Comparison of ENCODE assay signal across 27 cellular contexts in genomic region chr17:69466451-69466850, GRCh38. TPM values are rescaled to one million over a fixed set of nuclear protein-coding genes. Genes with fewer than 3 reads are reported as not detected.
DNase-seq lines count a peak whose midpoint lies in the region; ATAC-seq and TF ChIP-seq lines count a peak whose summit lies in the region.
"Had no signal": no experiment of that assay in that cellular context is flagged by ENCODE, and none has a peak within 500 bp of the region (broad histone marks: within the 10 kb centered on the region; RNA-seq: fewer than 3 reads in every experiment).

No MANE protein-coding gene starts in this region.

- no peak for ATAC-seq in GM21367 (IDR thresholded peaks at IDR 0.05; ENCODE audit: unreplicated experiment)
- ATAC-seq: activated CD4-positive, alpha-beta T cell treated with anti-CD3 and anti-CD28 coated beads for 36 hours; activated CD8-positive, alpha-beta T cell treated with anti-CD3 and anti-CD28 coated beads, Interleukin-2, amount 10 ng/mL, durations not matched to agents 7 days and 5 days; activated naive CD8-positive, alpha-beta T cell treated with anti-CD3 and anti-CD28 coated beads, Interleukin-2, amount 50 U/mL, for 24 hours; stimulated activated memory B cell treated with anti-CD40 and anti-IgM and Interleukin-4, amounts not matched to agents 10 μg/mL and 1 μg/mL and 100 μg/mL, for 72 hours; T-helper 17 cell; upper lobe of right lung had no signal

- DNase-seq in type B pancreatic cell (ENCODE audit: extremely low spot score, unreplicated experiment), result no peak
- no peak for DNase-seq in AML-193 (lab: John Stamatoyannopoulos, UW)
- no peak for DNase-seq in AG08396 (ENCODE audit: low spot score)
- DNase-seq: activated CD4-positive, alpha-beta T cell treated with anti-CD3 and anti-CD28 coated beads for 36 hours; activated CD8-positive, alpha-beta T cell treated with anti-CD3 and anti-CD28 coated beads, Interleukin-2, amount 10 ng/mL, durations not matched to agents 7 days and 5 days; activated effector memory CD4-positive, alpha-beta T cell treated with Interleukin-2 at 50 U/mL for 16 hours; activated naive CD8-positive, alpha-beta T cell treated with anti-CD3 and anti-CD28 coated beads, Interleukin-2, amount 50 U/mL, for 24 hours; CD4-positive, CD25-positive, alpha-beta regulatory T cell; dermis blood vessel endothelial cell; KG1; MM.1S; NCI-H2029 treated with DMSO at 0.1 percent for 48 hours; NCI-H345; posterior cingulate gyrus; stimulated activated CD4-positive, alpha-beta T cell treated with anti-CD3 and anti-CD28 coated beads, Interleukin-4, amount 100 ng/mL, for 4 hours; substantia nigra; T-helper 17 cell; upper lobe of right lung had no signal

- no peaks in the 10 kb centered on the region for H3K27me3 Mint-ChIP-seq in type B pancreatic cell
- H3K27me3 Mint-ChIP-seq: activated CD4-positive, alpha-beta T cell treated with anti-CD3 and anti-CD28 coated beads for 36 hours; activated naive CD8-positive, alpha-beta T cell treated with anti-CD3 and anti-CD28 coated beads, Interleukin-2, amount 50 U/mL, for 24 hours; CD4-positive, CD25-positive, alpha-beta regulatory T cell; central memory CD8-positive, alpha-beta T cell; stimulated activated memory B cell treated with anti-CD40 and anti-IgM and Interleukin-4, amounts not matched to agents 10 μg/mL and 1 μg/mL and 100 μg/mL, for 72 hours; T-helper 17 cell had no signal

- H3K36me3 ChIP-seq in HUES6 (ENCODE audit: control insufficient read depth, insufficient read depth, low read length) (no peaks in the 10 kb centered on the region), ectodermal cell (ENCODE audit: control insufficient read depth, insufficient read depth, low read length) (no peaks in the 10 kb centered on the region), iPS-20b (ENCODE audit: insufficient read depth, low read depth, low read length) (no peaks in the 10 kb centered on the region; the same call in 1 of the 2 replicates)
- H3K36me3 ChIP-seq: upper lobe of right lung had no signal

- peak overlapping the region; percentile 8 for H3K27ac Mint-ChIP-seq in type B pancreatic cell
- H3K27ac Mint-ChIP-seq: activated CD4-positive, alpha-beta T cell treated with anti-CD3 and anti-CD28 coated beads for 36 hours; activated CD8-positive, alpha-beta T cell treated with anti-CD3 and anti-CD28 coated beads, Interleukin-2, amount 10 ng/mL, durations not matched to agents 7 days and 5 days; activated naive CD8-positive, alpha-beta T cell treated with anti-CD3 and anti-CD28 coated beads, Interleukin-2, amount 50 U/mL, for 24 hours; CD4-positive, CD25-positive, alpha-beta regulatory T cell; stimulated activated memory B cell treated with anti-CD40 and anti-IgM and Interleukin-4, amounts not matched to agents 10 μg/mL and 1 μg/mL and 100 μg/mL, for 72 hours; T-helper 17 cell had no signal

- H3K27me3 ChIP-seq in HUES6 (ENCODE audit: control insufficient read depth, insufficient read depth, low read length), result no peaks in the 10 kb centered on the region
- H3K27me3 ChIP-seq in ectodermal cell (ENCODE audit: control insufficient read depth, insufficient read depth, low read length, poor library complexity, severe bottlenecking), result no peaks in the 10 kb centered on the region
- H3K27me3 ChIP-seq in iPS-20b (ENCODE audit: insufficient read depth, low read length), result no peaks in the 10 kb centered on the region
- H3K27me3 ChIP-seq: upper lobe of right lung had no signal

- TF ChIP-seq CTCF in type B pancreatic cell (conservative IDR thresholded peaks at IDR 0.05), result no peak

- H3K4me3 Mint-ChIP-seq in type B pancreatic cell, result no peak overlapping the region
- H3K4me3 Mint-ChIP-seq: activated CD4-positive, alpha-beta T cell treated with anti-CD3 and anti-CD28 coated beads for 36 hours; activated CD8-positive, alpha-beta T cell treated with anti-CD3 and anti-CD28 coated beads, Interleukin-2, amount 10 ng/mL, durations not matched to agents 7 days and 5 days; activated naive CD8-positive, alpha-beta T cell treated with anti-CD3 and anti-CD28 coated beads, Interleukin-2, amount 50 U/mL, for 24 hours; CD4-positive, CD25-positive, alpha-beta regulatory T cell; central memory CD8-positive, alpha-beta T cell; stimulated activated memory B cell treated with anti-CD40 and anti-IgM and Interleukin-4, amounts not matched to agents 10 μg/mL and 1 μg/mL and 100 μg/mL, for 72 hours; T-helper 17 cell had no signal

- H3K27ac ChIP-seq in HUES6 (ENCODE audit: low read depth, low read length), result peak overlapping the region; percentile 78
- peak overlapping the region; percentile 39 for H3K27ac ChIP-seq in ectodermal cell (ENCODE audit: insufficient read depth, low read depth, low read length, poor library complexity, severe bottlenecking)
- peak overlapping the region; percentile 10 for H3K27ac ChIP-seq in iPS-20b (ENCODE audit: low read length)
- H3K27ac ChIP-seq: RWPE1, upper lobe of right lung had no signal

- no peak overlapping the region for H3K9ac ChIP-seq in HUES6 (ENCODE audit: low read length)
- H3K9ac ChIP-seq in iPS-20b (ENCODE audit: low read depth, low read length), result 0 out of 2 replicates have a peak overlapping the region, but pooled peaks have one; percentile 9
- H3K9ac ChIP-seq: SK-N-SH had no signal

- H3K4me1 Mint-ChIP-seq in type B pancreatic cell (ENCODE audit: unreplicated experiment), result peaks cover 31% of the 10 kb centered on the region
- H3K4me1 Mint-ChIP-seq: stimulated activated memory B cell treated with anti-CD40 and anti-IgM and Interleukin-4, amounts not matched to agents 10 μg/mL and 1 μg/mL and 100 μg/mL, for 72 hours had no signal

- H3K9me3 ChIP-seq in HUES6 (ENCODE audit: control insufficient read depth, insufficient read depth, low read depth, low read length) (no peaks in the 10 kb centered on the region; the same call in 1 of the 2 replicates), ectodermal cell (ENCODE audit: control insufficient read depth, low read length) (no peaks in the 10 kb centered on the region), iPS-20b (ENCODE audit: insufficient read depth, low read depth, low read length) (no peaks in the 10 kb centered on the region)
- H3K9me3 ChIP-seq: SK-N-SH, upper lobe of right lung had no signal

- no peak overlapping the region for H3K4me3 ChIP-seq in HUES6 (ENCODE audit: low read depth, low read length)
- H3K4me3 ChIP-seq in ectodermal cell (ENCODE audit: insufficient read depth, low read depth, low read length), result no peak overlapping the region
- H3K4me3 ChIP-seq in iPS-20b (ENCODE audit: low read length), result no peak overlapping the region
- H3K4me3 ChIP-seq: lung, upper lobe of right lung had no signal

- peaks cover 16% of the 10 kb centered on the region for H3K36me3 Mint-ChIP-seq in type B pancreatic cell

- H3K4me1 ChIP-seq in HUES6 (ENCODE audit: control insufficient read depth, insufficient read depth, low read length), result peaks cover 32% of the 10 kb centered on the region
- H3K4me1 ChIP-seq in ectodermal cell (ENCODE audit: control insufficient read depth, insufficient read depth, low read length), result peaks cover 19% of the 10 kb centered on the region
- H3K4me1 ChIP-seq in iPS-20b (ENCODE audit: insufficient read depth, low read length), result peaks cover 27% of the 10 kb centered on the region; the same call in 1 of the 2 replicates
- H3K4me1 ChIP-seq: upper lobe of right lung had no signal

- 44 to 66% methylated on average over 5 to 6 of the region's 6 CpGs for WGBS in ectodermal cell, 2 experiments

- no peaks in the 10 kb centered on the region for H3K9me3 Mint-ChIP-seq in type B pancreatic cell
- H3K9me3 Mint-ChIP-seq: activated naive CD8-positive, alpha-beta T cell treated with anti-CD3 and anti-CD28 coated beads, Interleukin-2, amount 50 U/mL, for 24 hours; central memory CD8-positive, alpha-beta T cell; stimulated activated memory B cell treated with anti-CD40 and anti-IgM and Interleukin-4, amounts not matched to agents 10 μg/mL and 1 μg/mL and 100 μg/mL, for 72 hours had no signal

RNA-seq across cellular contexts. Expression of gene MAP2K6, which starts 52.0 kb away (rescaled TPM):
- polyA plus RNA-seq in ectodermal cell (2013, experiment 1 of 4), result 39.6 TPM
- polyA plus RNA-seq in ectodermal cell (2013, experiment 2 of 4), result 55.9 TPM
- polyA plus RNA-seq in ectodermal cell (2013, experiment 3 of 4), result 29.6 TPM
- polyA plus RNA-seq in ectodermal cell (2013, experiment 4 of 4), result 37.9 TPM
- total RNA-seq in type B pancreatic cell (ENCODE audit: low replicate concordance), result 11.9 and 28.8 TPM in 2 replicates

Comparison
In these comparisons a context has a peak if more than half of its experiments do, and no peak if none do; other contexts are left out.
1. H3K27ac ChIP-seq: peak in every context shown above with its lines; median percentile 78 in HUES6; 39 in ectodermal cell; 10 in iPS-20b.